ENCODE assay signal across 21 cellular contexts in the genomic region with DNA sequence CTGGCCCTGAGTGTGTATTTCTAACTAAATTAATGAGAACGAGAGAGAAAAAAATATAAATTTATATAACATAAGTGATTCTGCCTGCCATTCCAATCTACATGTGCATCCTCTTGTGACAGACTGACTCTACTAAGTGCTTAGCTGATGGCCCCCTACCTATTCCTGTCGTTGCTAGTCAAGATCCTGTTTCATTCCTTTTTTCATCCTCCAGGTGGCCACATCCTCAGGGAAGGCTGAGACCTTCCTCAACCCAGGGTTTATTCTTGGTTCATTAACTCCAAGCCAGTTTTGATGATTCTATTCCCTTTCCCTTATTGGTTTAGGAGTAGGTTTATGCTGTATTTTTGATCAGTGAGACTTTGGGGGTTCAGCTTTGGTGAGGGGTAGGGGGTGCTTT.
A peak's percentile ranks its signal among the peaks of the same experiment; 100 is the strongest.
DNase-seq lines count a peak whose midpoint lies in the region; ATAC-seq and TF ChIP-seq lines count a peak whose summit lies in the region.
"Had no signal": no experiment of that assay in that cellular context is flagged by ENCODE, and none has a peak within 500 bp of the region (broad histone marks: within the 10 kb centered on the region; RNA-seq: fewer than 3 reads in every experiment).

No MANE protein-coding gene starts in this region.

- intact Hi-C loops in thyroid gland (cut with DNase I) (no loop called here), OCI-LY7 (cut with micrococcal nuclease; ENCODE audit: unreplicated experiment) (no loop called here)

- CTCF ChIA-PET in OCI-LY7 (lab: Charles Lee; ENCODE audit: unreplicated experiment): interaction anchor here (0.9 kb wide), 1 partner anchor 43 kb away, joined by 3 read pairs; no protein-coding TSS in a partner anchor

- no peak overlapping the region for H2AFZ ChIP-seq in OCI-LY7 (ENCODE audit: low read length)

- H4K20me1 ChIP-seq in DOHH2 (ENCODE audit: control insufficient read depth, insufficient read depth, low read depth, low read length) (no peaks in the 10 kb centered on the region), OCI-LY7 (ENCODE audit: insufficient read depth, low read length) (no peaks in the 10 kb centered on the region)

- peak overlapping the region; percentile 68; the same call in 1 of the 2 replicates for H3K4me3 ChIP-seq in DOHH2 (ENCODE audit: low read length)
- no peak overlapping the region for H3K4me3 ChIP-seq in RWPE2 (ENCODE audit: severe bottlenecking)
- no peak overlapping the region for H3K4me3 ChIP-seq in thyroid gland (replicated peaks in 1 of 3)
- H3K4me3 ChIP-seq in OCI-LY7 (ENCODE audit: low read depth, low read length, poor library complexity, severe bottlenecking): no peak overlapping the region
- H3K4me3 ChIP-seq: heart right ventricle, lung, stomach, upper lobe of left lung had no signal

- no peaks in the 10 kb centered on the region for H3K9me2 ChIP-seq in DOHH2 (replicated peaks; ENCODE audit: control insufficient read depth, low read length)
- H3K9me2 ChIP-seq in OCI-LY7 (ENCODE audit: insufficient read depth, low read length): no peaks in the 10 kb centered on the region

- POLR2A ChIA-PET in OCI-LY7 (lab: Charles Lee): interaction anchor here (0.6 to 2.0 kb wide), 11 partner anchors 9 to 1891 kb away, joined by 3 to 9 read pairs (median 3); no protein-coding TSS in a partner anchor

- TF ChIP-seq CTCF in C4-2B (conservative IDR thresholded peaks at IDR 0.05) (peak; percentile 11), DOHH2 (IDR thresholded peaks at IDR 0.05; ENCODE audit: low read depth, low read length, poor library complexity, severe bottlenecking) (no peak), RWPE2 (IDR thresholded peaks at IDR 0.05; ENCODE audit: poor library complexity, severe bottlenecking) (peak; percentile 18), foreskin keratinocyte (conservative IDR thresholded peaks at IDR 0.05) (peak; percentile 32), thyroid gland (IDR thresholded peaks at IDR 0.05) (no peak), OCI-LY7 (conservative IDR thresholded peaks at IDR 0.05; ENCODE audit: low read length) (no peak)

- WGBS in thyroid gland, 2 donors: 83 to 89% methylated on average over 2 of the region's 2 CpGs

- H3K4me1 ChIP-seq in DOHH2 (ENCODE audit: control insufficient read depth, low read length): peaks cover 37% of the 10 kb centered on the region
- no peaks in the 10 kb centered on the region for H3K4me1 ChIP-seq in RWPE2 (ENCODE audit: insufficient read depth, poor library complexity, severe bottlenecking)
- H3K4me1 ChIP-seq in foreskin keratinocyte: no peaks in the 10 kb centered on the region
- no peaks in the 10 kb centered on the region for H3K4me1 ChIP-seq in thyroid gland
- H3K4me1 ChIP-seq in OCI-LY7 (ENCODE audit: insufficient read depth, low read length, poor library complexity, severe bottlenecking): peaks cover 27% of the 10 kb centered on the region
- H3K4me1 ChIP-seq: heart right ventricle, stomach had no signal

- TF ChIP-seq POLR2A in thyroid gland (IDR thresholded peaks at IDR 0.05): no peak

- no peak for ATAC-seq in RWPE2 (ENCODE audit: low read depth)
- no peak for ATAC-seq in foreskin keratinocyte
- no peak for ATAC-seq in HG02973 (IDR thresholded peaks at IDR 0.05; ENCODE audit: unreplicated experiment)
- ATAC-seq in GM19463 (IDR thresholded peaks at IDR 0.05; ENCODE audit: unreplicated experiment): no peak
- ATAC-seq: activated CD8-positive, alpha-beta memory T cell treated with anti-CD3 and anti-CD28 coated beads, Interleukin-2, amount 10 ng/mL, durations not matched to agents 7 days and 5 days; effector memory CD8-positive, alpha-beta T cell; heart right ventricle had no signal

- H3K79me2 ChIP-seq in DOHH2 (ENCODE audit: control insufficient read depth, low read length) (no peaks in the 10 kb centered on the region), OCI-LY7 (ENCODE audit: insufficient read depth, low read depth, low read length) (no peaks in the 10 kb centered on the region)

- H3K9me3 ChIP-seq in DOHH2 (ENCODE audit: control insufficient read depth, insufficient read depth, low read length) (no peaks in the 10 kb centered on the region), RWPE2 (ENCODE audit: severe bottlenecking) (no peaks in the 10 kb centered on the region), thyroid gland (no peaks in the 10 kb centered on the region), OCI-LY7 (ENCODE audit: low read length) (0 out of 2 replicates have a peak, but pooled peaks cover 4% of the 10 kb centered on the region)
- H3K9me3 ChIP-seq: heart right ventricle, stomach, upper lobe of left lung had no signal

- H3K36me3 ChIP-seq in DOHH2 (ENCODE audit: control insufficient read depth, low read length) (no peaks in the 10 kb centered on the region), RWPE2 (ENCODE audit: low read depth) (no peaks in the 10 kb centered on the region), thyroid gland (no peaks in the 10 kb centered on the region), OCI-LY7 (ENCODE audit: insufficient read depth, low read length) (no peaks in the 10 kb centered on the region)
- H3K36me3 ChIP-seq: heart right ventricle, stomach, upper lobe of left lung had no signal

- BruUV-seq in OCI-LY7 (replicated peaks; lab: Mats Ljungman, UMichigan): no TSS peak

- H3K27ac ChIP-seq in C4-2B: no peak overlapping the region
- no peak overlapping the region for H3K27ac ChIP-seq in DOHH2 (ENCODE audit: low read depth, low read length)
- H3K27ac ChIP-seq in RWPE2 (ENCODE audit: poor library complexity, severe bottlenecking): no peak overlapping the region
- H3K27ac ChIP-seq in foreskin keratinocyte: no peak overlapping the region
- no peak overlapping the region for H3K27ac ChIP-seq in thyroid gland
- no peak overlapping the region for H3K27ac ChIP-seq in OCI-LY7 (ENCODE audit: low read depth, low read length, poor library complexity, severe bottlenecking)
- H3K27ac ChIP-seq: heart right ventricle, stomach, upper lobe of left lung had no signal

- H3K27me3 ChIP-seq in DOHH2 (ENCODE audit: control insufficient read depth, low read length) (no peaks in the 10 kb centered on the region), RWPE2 (ENCODE audit: insufficient read depth, poor library complexity, severe bottlenecking) (no peaks in the 10 kb centered on the region), foreskin keratinocyte (no peaks in the 10 kb centered on the region), thyroid gland (no peaks in the 10 kb centered on the region)
- H3K27me3 ChIP-seq: heart right ventricle, stomach, upper lobe of left lung had no signal

- DNase-seq in RWPE2 (ENCODE audit: low spot score) (no peak), foreskin keratinocyte (no peak), thyroid gland (no peak), OCI-LY7 (ENCODE audit: low spot score) (no peak)
- DNase-seq: activated CD8-positive, alpha-beta memory T cell treated with anti-CD3 and anti-CD28 coated beads, Interleukin-2, amount 10 ng/mL, durations not matched to agents 7 days and 5 days; activated naive CD8-positive, alpha-beta T cell treated with anti-CD3 and anti-CD28 coated beads for 36 hours; effector memory CD8-positive, alpha-beta T cell; EL; heart right ventricle; HFFc6; NCI-H1436 treated with DMSO at 0.1 percent for 48 hours; NCI-H2227 treated with DMSO at 0.1 percent for 48 hours; NK-92 treated with Interleukin-12 subunit alpha and Interleukin-12 subunit beta, amount 100 ng/mL, for 24 hours; stimulated activated CD4-positive, alpha-beta T cell treated with anti-CD3 and anti-CD28 coated beads, Interleukin-4, amount 100 ng/mL, for 4 hours; stomach; upper lobe of left lung had no signal

- peak overlapping the region; percentile 60 for H3K4me2 ChIP-seq in DOHH2 (ENCODE audit: low read length)
- no peak overlapping the region for H3K4me2 ChIP-seq in OCI-LY7 (ENCODE audit: low read length)

- no peaks in the 10 kb centered on the region for H3F3A ChIP-seq in DOHH2 (ENCODE audit: control insufficient read depth, insufficient read depth)

Comparison
In these comparisons a context has a peak if more than half of its experiments do, and no peak if none do; other contexts are left out.
1. CTCF ChIP-seq: peak in C4-2B (single experiment), RWPE2 (single experiment) and foreskin keratinocyte (single experiment); none in DOHH2 (single experiment), thyroid gland (0 of 6) and OCI-LY7 (single experiment).